22 cellular contexts compared by ENCODE assay signal in the genomic region with DNA sequence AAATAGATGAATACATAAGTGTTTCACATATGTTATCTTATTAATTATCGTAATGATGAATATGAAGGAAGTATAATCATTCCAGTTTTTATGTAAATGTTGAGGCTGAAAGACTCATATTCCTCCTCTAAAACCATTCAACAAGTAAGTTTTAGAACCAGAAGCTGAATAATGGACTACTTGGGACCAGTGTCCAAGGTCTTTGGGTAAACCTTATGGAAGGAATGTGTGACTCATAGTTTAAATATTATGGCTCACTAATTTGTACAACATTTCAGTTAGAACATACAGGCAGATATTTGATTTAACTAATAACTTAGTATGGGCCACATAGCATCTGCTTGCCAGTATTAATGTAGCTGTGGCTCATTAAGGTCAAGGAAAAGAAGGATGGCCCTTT.
DNase-seq lines count a peak whose midpoint lies in the region; ATAC-seq and TF ChIP-seq lines count a peak whose summit lies in the region.
"Had no signal": no experiment of that assay in that cellular context is flagged by ENCODE, and none has a peak within 500 bp of the region (broad histone marks: within the 10 kb centered on the region; RNA-seq: fewer than 3 reads in every experiment).

No MANE protein-coding gene starts in this region.

- DNase-seq in ACHN: peak; percentile 29
- peak; percentile 34 for DNase-seq in HS-5 (ENCODE audit: low read depth)
- peak; percentile 46 for DNase-seq in astrocyte of the spinal cord (ENCODE audit: low read depth, low spot score)
- DNase-seq in iris pigment epithelial cell (ENCODE audit: low read depth): peak; percentile 73
- DNase-seq in stimulated activated naive CD8-positive, alpha-beta T cell treated with anti-CD3 and anti-CD28 coated beads, Interleukin-15, Interleukin-2, amounts not matched to agents 100 U/mL and 50 U/mL, for 24 hours: no peak
- DNase-seq in HuH-7.5 (ENCODE audit: low spot score): no peak
- DNase-seq in effector memory CD8-positive, alpha-beta T cell: no peak
- DNase-seq: activated CD4-positive, alpha-beta T cell treated with anti-CD3 and anti-CD28 coated beads for 48 hours; activated naive CD8-positive, alpha-beta T cell treated with anti-CD3 and anti-CD28 coated beads for 36 hours; foreskin melanocyte; GDM1; GM23248; hypothalamus; islet precursor cell; Karpas-422; NCI-H1105; NCI-H2081 treated with DMSO at 0.1 percent for 48 hours; NCI-H446 treated with DMSO at 0.1 percent for 48 hours; right cardiac atrium had no signal

- H3K4me3 Mint-ChIP-seq in effector memory CD8-positive, alpha-beta T cell: no peak overlapping the region
- H3K4me3 Mint-ChIP-seq: activated naive CD8-positive, alpha-beta T cell treated with anti-CD3 and anti-CD28 coated beads for 36 hours; brain; CD14-positive monocyte had no signal

- peaks cover 2 to 8% of the 10 kb centered on the region in 2 donors for H3K9me3 Mint-ChIP-seq in effector memory CD8-positive, alpha-beta T cell

- no peak overlapping the region for H3K4me3 ChIP-seq in astrocyte of the spinal cord (ENCODE audit: low read depth, low read length)
- H3K4me3 ChIP-seq: GM23248 had no signal

- no peak for ATAC-seq in stimulated activated naive CD8-positive, alpha-beta T cell treated with anti-CD3 and anti-CD28 coated beads, Interleukin-15, Interleukin-2, amounts not matched to agents 100 U/mL and 50 U/mL, for 24 hours
- ATAC-seq in HG03097 (IDR thresholded peaks at IDR 0.05; ENCODE audit: low FRiP score, unreplicated experiment): no peak
- ATAC-seq in effector memory CD8-positive, alpha-beta T cell (replicated peaks): no peak
- ATAC-seq: right cardiac atrium had no signal

- H3K4me1 Mint-ChIP-seq in effector memory CD8-positive, alpha-beta T cell (ENCODE audit: low read depth in 2 of 2): no peaks in the 10 kb centered on the region
- H3K4me1 Mint-ChIP-seq: activated naive CD8-positive, alpha-beta T cell treated with anti-CD3 and anti-CD28 coated beads for 36 hours; brain; CD14-positive monocyte had no signal

- in situ Hi-C loops in ACHN (cut with HindIII; ENCODE audit: low pct_ligation_motif_present, low pct_unique_long_range_greater_than_20kb, low sequenced_read_pairs) (no loop called here), astrocyte of the spinal cord (cut with HindIII; ENCODE audit: low sequenced_read_pairs) (no loop called here)

- no peaks in the 10 kb centered on the region for H3K27me3 Mint-ChIP-seq in effector memory CD8-positive, alpha-beta T cell
- H3K27me3 Mint-ChIP-seq: activated naive CD8-positive, alpha-beta T cell treated with anti-CD3 and anti-CD28 coated beads for 36 hours; brain had no signal

- H3K36me3 Mint-ChIP-seq in effector memory CD8-positive, alpha-beta T cell (ENCODE audit: insufficient read depth): no peaks in the 10 kb centered on the region
- H3K36me3 Mint-ChIP-seq: activated naive CD8-positive, alpha-beta T cell treated with anti-CD3 and anti-CD28 coated beads for 36 hours; brain; CD14-positive monocyte had no signal

- no peak overlapping the region for H3K27ac Mint-ChIP-seq in effector memory CD8-positive, alpha-beta T cell
- H3K27ac Mint-ChIP-seq: activated naive CD8-positive, alpha-beta T cell treated with anti-CD3 and anti-CD28 coated beads for 36 hours; brain; CD14-positive monocyte had no signal

- no peak for TF ChIP-seq CTCF in astrocyte of the spinal cord (IDR thresholded peaks at IDR 0.05; ENCODE audit: low read depth, low read length)

Comparison
In these comparisons a context has a peak if more than half of its experiments do, and no peak if none do; other contexts are left out.
1. DNase-seq: peak in ACHN (single experiment), HS-5 (single experiment), astrocyte of the spinal cord (single experiment) and iris pigment epithelial cell (single experiment); none in stimulated activated naive CD8-positive, alpha-beta T cell treated with anti-CD3 and anti-CD28 coated beads, Interleukin-15, Interleukin-2, amounts not matched to agents 100 U/mL and 50 U/mL, for 24 hours (single experiment), HuH-7.5 (single experiment) and effector memory CD8-positive, alpha-beta T cell (0 of 3).